ENCODE assay signal across 23 cellular contexts in the genomic region with DNA sequence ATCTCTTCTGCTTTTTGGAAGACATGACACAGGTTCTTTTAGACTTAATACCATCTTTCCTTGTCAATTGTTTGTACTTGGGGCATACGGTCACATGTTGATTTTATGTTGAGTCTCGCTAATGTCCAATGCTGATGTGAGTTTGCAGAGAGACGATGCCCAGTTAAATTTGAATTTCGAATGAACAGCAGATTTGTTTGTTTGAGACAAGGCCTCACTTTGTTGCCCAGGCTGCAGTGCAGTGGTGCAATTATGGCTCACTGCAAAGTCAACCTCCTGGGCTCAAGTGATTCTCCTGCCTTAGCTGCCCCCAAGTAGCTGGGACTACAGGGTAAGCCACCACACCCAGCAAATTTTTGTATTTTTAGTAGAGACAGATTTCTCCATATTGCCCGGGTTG.
"Had no signal": no experiment of that assay in that cellular context is flagged by ENCODE, and none has a peak within 500 bp of the region (broad histone marks: within the 10 kb centered on the region; RNA-seq: fewer than 3 reads in every experiment).

No MANE protein-coding gene starts in this region.

- ATAC-seq: activated CD4-positive, alpha-beta T cell treated with anti-CD3 and anti-CD28 coated beads for 36 hours; activated CD8-positive, alpha-beta memory T cell treated with anti-CD3 and anti-CD28 coated beads, Interleukin-2, amount 10 ng/mL, durations not matched to agents 7 days and 5 days; activated CD8-positive, alpha-beta T cell treated with anti-CD3 and anti-CD28 coated beads, Interleukin-2, amount 10 ng/mL, durations not matched to agents 7 days and 5 days; activated naive CD4-positive, alpha-beta T cell treated with anti-CD3 and anti-CD28 coated beads, Interleukin-2, amount 50 U/mL, for 72 hours; activated T-cell treated with anti-CD3 and anti-CD28 coated beads, Interleukin-2, amount 50 U/mL, for 72 hours; gastroesophageal sphincter had no signal

- DNase-seq: activated CD4-positive, alpha-beta memory T cell treated with anti-CD3 and anti-CD28 coated beads for 36 hours; activated CD4-positive, alpha-beta T cell treated with anti-CD3 and anti-CD28 coated beads for 36 hours; activated CD4-positive, alpha-beta T cell treated with anti-CD3 and anti-CD28 coated beads, Interleukin-2, amount 10 ng/mL, durations not matched to agents 24 days and 14 days; activated CD4-positive, CD25-positive, alpha-beta regulatory T cell; activated CD4-positive, CD25-positive, alpha-beta regulatory T cell treated with anti-CD3 and anti-CD28 coated beads, Interleukin-2, amount 50 U/mL, for 72 hours; activated CD8-positive, alpha-beta memory T cell treated with anti-CD3 and anti-CD28 coated beads, Interleukin-2, amount 10 ng/mL, durations not matched to agents 7 days and 5 days; activated CD8-positive, alpha-beta memory T cell treated with anti-CD3 and anti-CD28 coated beads, Interleukin-2, amount 50 U/mL, for 4 hours; activated CD8-positive, alpha-beta T cell treated with anti-CD3 and anti-CD28 coated beads, Interleukin-2, amount 10 ng/mL, durations not matched to agents 7 days and 5 days; activated gamma-delta T cell; activated naive CD4-positive, alpha-beta T cell; activated naive CD4-positive, alpha-beta T cell treated with anti-CD3 and anti-CD28 coated beads, Interleukin-2, amount 10 ng/mL, durations not matched to agents 7 days and 5 days; activated naive CD8-positive, alpha-beta T cell treated with anti-CD3 and anti-CD28 coated beads, Interleukin-2, amount 10 ng/mL, durations not matched to agents 7 days and 5 days; activated T-cell treated with anti-CD3 and anti-CD28 coated beads, Interleukin-2, amount 50 U/mL, for 24 hours; activated T-cell treated with anti-CD3 and anti-CD28 coated beads, Interleukin-2, amount 50 U/mL, for 72 hours; central memory CD4-positive, alpha-beta T cell; cerebellar nuclear complex; colonic mucosa; effector CD8-positive, alpha-beta T cell; esophagus squamous epithelium; foreskin melanocyte; T-helper 2 cell had no signal
